3 cellular contexts compared by ENCODE assay signal in genomic region chr10:279655-280054, GRCh38.
A peak's percentile ranks its signal among the peaks of the same experiment; 100 is the strongest.
TF ChIP-seq lines count a peak whose summit lies in the region.

No MANE protein-coding gene starts in this region.

TF ChIP-seq in SK-N-SH, 30 proteins besides CTCF, POLR2A, EP300 and RAD21:
- TF ChIP-seq RCOR1 (IDR thresholded peaks at IDR 0.05; ENCODE audit: low read length) (no peak), USF2 (IDR thresholded peaks at IDR 0.05; ENCODE audit: borderline replicate concordance, low read depth, low read length) (no peak), USF1 (IDR thresholded peaks at IDR 0.05; ENCODE audit: borderline replicate concordance, low read depth) (no peak), JUND (IDR thresholded peaks at IDR 0.05) (no peak), MAX (IDR thresholded peaks at IDR 0.05; ENCODE audit: low read depth) (no peak), IRF3 (IDR thresholded peaks at IDR 0.05; ENCODE audit: low read depth, low read length) (no peak), POLR2AphosphoS5 (IDR thresholded peaks at IDR 0.05; ENCODE audit: low read depth, low read length) (no peak), ZBTB33 (IDR thresholded peaks at IDR 0.05; ENCODE audit: borderline replicate concordance, low read depth) (no peak), CHD2 (IDR thresholded peaks at IDR 0.05; ENCODE audit: low read length, partially characterized antibody) (no peak), RXRA (IDR thresholded peaks at IDR 0.05; ENCODE audit: borderline replicate concordance, low read depth) (no peak), GABPA (IDR thresholded peaks at IDR 0.05; ENCODE audit: low read depth) (no peak), FOXJ3 (CRISPR knock-in tag; IDR thresholded peaks at IDR 0.05) (no peak)

TF ChIP-seq in SK-N-SH treated with all-trans-retinoic acid at 6 μM for 48 hours, 23 proteins besides CTCF, POLR2A, EP300 and RAD21 (continues in another document):
- TF ChIP-seq ESRRG (CRISPR knock-in tag; IDR thresholded peaks at IDR 0.05) (no peak), PPARA (CRISPR knock-in tag; IDR thresholded peaks at IDR 0.05; ENCODE audit: borderline replicate concordance) (no peak), ISL1 (CRISPR knock-in tag; IDR thresholded peaks at IDR 0.05) (no peak), ARNTL (CRISPR knock-in tag; IDR thresholded peaks at IDR 0.05; ENCODE audit: borderline replicate concordance, low read depth) (no peak), CSDC2 (CRISPR knock-in tag; IDR thresholded peaks at IDR 0.05) (no peak), BACH2 (CRISPR knock-in tag; IDR thresholded peaks at IDR 0.05; ENCODE audit: borderline replicate concordance) (no peak), TSHZ2 (CRISPR knock-in tag; IDR thresholded peaks at IDR 0.05) (no peak), POU6F1 (CRISPR knock-in tag; IDR thresholded peaks at IDR 0.05; ENCODE audit: borderline replicate concordance, low read depth) (no peak), CREB5 (CRISPR knock-in tag; IDR thresholded peaks at IDR 0.05; ENCODE audit: low read depth) (no peak), RARB (CRISPR knock-in tag; IDR thresholded peaks at IDR 0.05) (no peak), PATZ1 (CRISPR knock-in tag; IDR thresholded peaks at IDR 0.05; ENCODE audit: borderline replicate concordance) (no peak), CSRNP3 (CRISPR knock-in tag; IDR thresholded peaks at IDR 0.05) (no peak), ZNF8 (CRISPR knock-in tag; IDR thresholded peaks at IDR 0.05) (no peak), TOX (CRISPR knock-in tag; IDR thresholded peaks at IDR 0.05; ENCODE audit: borderline replicate concordance) (no peak), ZC3H10 (CRISPR knock-in tag; IDR thresholded peaks at IDR 0.05) (no peak), ZNF565 (CRISPR knock-in tag; conservative IDR thresholded peaks at IDR 0.05; ENCODE audit: low read depth) (no peak)

TF ChIP-seq in H1, 55 proteins besides CTCF, POLR2A, EP300 and RAD21:
- TF ChIP-seq MAX (IDR thresholded peaks at IDR 0.05): peak; percentile 58
- TF ChIP-seq USF2 (IDR thresholded peaks at IDR 0.05; ENCODE audit: low read length): peak; percentile 51
- peak; percentile 88 for TF ChIP-seq E2F6 (IDR thresholded peaks at IDR 0.05)
- no peak for TF ChIP-seq SP4 (IDR thresholded peaks at IDR 0.05; ENCODE audit: low read length)
